In the genomic region with DNA sequence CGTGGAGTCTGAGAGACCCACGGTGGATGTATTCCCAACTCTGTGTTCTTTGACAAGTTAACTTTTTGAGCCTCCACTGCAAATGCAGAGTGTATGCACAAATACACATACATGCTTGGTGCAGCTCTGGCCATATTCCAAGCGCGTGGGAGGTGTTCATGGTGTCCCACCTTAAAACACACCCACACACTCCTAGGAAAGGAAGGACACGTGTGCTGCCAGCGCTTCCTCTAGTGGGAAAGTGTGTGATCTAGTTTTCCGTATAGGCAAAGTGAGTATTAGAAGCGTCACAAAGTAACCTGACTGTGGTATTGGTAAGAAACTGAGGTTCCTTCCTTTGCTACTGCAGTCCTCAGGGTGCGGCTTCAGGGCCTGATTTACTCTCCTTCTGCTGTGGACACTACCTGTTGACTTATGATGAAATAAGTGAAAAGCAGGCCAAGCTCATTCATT, we compare ENCODE assay signal across 14 cellular contexts. TPM values are rescaled to one million over a fixed set of nuclear protein-coding genes. Genes with fewer than 3 reads are reported as not detected.
DNase-seq lines count a peak whose midpoint lies in the region; ATAC-seq and TF ChIP-seq lines count a peak whose summit lies in the region.
"Had no signal": no experiment of that assay in that cellular context is flagged by ENCODE, and none has a peak within 500 bp of the region (broad histone marks: within the 10 kb centered on the region; RNA-seq: fewer than 3 reads in every experiment).

No MANE protein-coding gene starts in this region.

- H3K4me2 ChIP-seq in DND-41 (ENCODE audit: insufficient read depth, low read length) (no peak overlapping the region), SK-N-SH (no peak overlapping the region)

- H3K4me3 Mint-ChIP-seq in CD4-positive, CD25-positive, alpha-beta regulatory T cell: peak overlapping the region; percentile 7 to 64 (median 58)
- peak overlapping the region; percentile 30 for H3K4me3 Mint-ChIP-seq in activated T-helper 1 cell treated with anti-CD3 and anti-CD28 coated beads, Interleukin-12 subunit alpha, Interleukin-12 subunit beta, Interleukin-2, Interleukin-4 antibody, amounts not matched to agents 30 ng/mL and 10 ng/mL and 1 ng/mL, durations not matched to agents 14 hours and 24 hours and 36 hours
- no peak overlapping the region for H3K4me3 Mint-ChIP-seq in WTC11

- CTCF ChIA-PET in SK-N-SH (lab: Yijun Ruan, JAX) (no interaction called here), WTC11 (lab: Charles Lee) (no interaction called here)

- H3F3A ChIP-seq in SK-N-SH (replicated peaks; ENCODE audit: insufficient read depth): no peaks in the 10 kb centered on the region

- intact Hi-C loops in activated T-helper 1 cell treated with anti-CD3 and anti-CD28 coated beads, Interleukin-12 subunit alpha, Interleukin-12 subunit beta, Interleukin-2, Interleukin-4 antibody, amounts not matched to agents 30 ng/mL and 10 ng/mL and 1 ng/mL, durations not matched to agents 14 hours and 24 hours and 36 hours (cut with micrococcal nuclease): loop anchor here (2.0 to 10.0 kb wide), 5 partner anchors 70 to 1286 kb away; a partner anchor contains a TSS

- peak overlapping the region; percentile 57 for H3K4me3 ChIP-seq in CD4-positive, CD25-positive, alpha-beta regulatory T cell (ENCODE audit: low read depth, low read length)
- H3K4me3 ChIP-seq in DND-41 (ENCODE audit: low read depth in 1 of 2, low read length in 2 of 2) (no peak overlapping the region), liver (ENCODE audit: low read depth in 1 of 3, low read length in 3 of 3) (no peak overlapping the region), SK-N-SH (ENCODE audit: low read depth in 2 of 2, low read length in 1 of 2) (no peak overlapping the region)
- H3K4me3 ChIP-seq: left lung had no signal

- no peak for TF ChIP-seq EP300 in SK-N-SH (IDR thresholded peaks at IDR 0.05; ENCODE audit: borderline replicate concordance in 1 of 2, low read depth in 1 of 2, low read length in 1 of 2)

- H3K4me1 ChIP-seq in CD4-positive, CD25-positive, alpha-beta regulatory T cell (ENCODE audit: control insufficient read depth, insufficient read depth, low read length, poor library complexity, severe bottlenecking): peaks cover 74% of the 10 kb centered on the region
- H3K4me1 ChIP-seq in DND-41 (ENCODE audit: insufficient read depth, low read length): peaks cover 77% of the 10 kb centered on the region
- H3K4me1 ChIP-seq in liver (ENCODE audit: control insufficient read depth in 4 of 4, insufficient read depth in 4 of 4, low read length in 3 of 4): peaks cover 0 to 12% (median 2%) of the 10 kb centered on the region in 4 donors
- no peaks in the 10 kb centered on the region; a peak in 1 of 4 replicates for H3K4me1 ChIP-seq in SK-N-SH (ENCODE audit: control insufficient read depth in 1 of 2, insufficient read depth in 2 of 2, low read depth in 1 of 2, low read length in 1 of 2)
- H3K4me1 ChIP-seq: left lung had no signal

- H2AFZ ChIP-seq in DND-41 (ENCODE audit: low read depth, low read length): no peak overlapping the region
- no peak overlapping the region for H2AFZ ChIP-seq in SK-N-SH (ENCODE audit: low read depth)

- peaks cover 0 to 15% (median 2%) of the 10 kb centered on the region in 7 donors for H3K9me3 Mint-ChIP-seq in CD4-positive, CD25-positive, alpha-beta regulatory T cell
- peaks cover 15% of the 10 kb centered on the region for H3K9me3 Mint-ChIP-seq in activated T-helper 1 cell treated with anti-CD3 and anti-CD28 coated beads, Interleukin-12 subunit alpha, Interleukin-12 subunit beta, Interleukin-2, Interleukin-4 antibody, amounts not matched to agents 30 ng/mL and 10 ng/mL and 1 ng/mL, durations not matched to agents 14 hours and 24 hours and 36 hours
- H3K9me3 Mint-ChIP-seq in WTC11: peaks cover 16% of the 10 kb centered on the region

- H3K79me2 ChIP-seq in DND-41 (ENCODE audit: insufficient read depth, low read length): no peaks in the 10 kb centered on the region
- H3K79me2 ChIP-seq in SK-N-SH (ENCODE audit: insufficient read depth): no peaks in the 10 kb centered on the region

- H3K36me3 ChIP-seq in CD4-positive, CD25-positive, alpha-beta regulatory T cell (ENCODE audit: control insufficient read depth, insufficient read depth, low read length): no peaks in the 10 kb centered on the region
- H3K36me3 ChIP-seq in DND-41 (ENCODE audit: insufficient read depth, low read length) (no peaks in the 10 kb centered on the region), liver (ENCODE audit: control insufficient read depth in 4 of 4, insufficient read depth in 3 of 4, low read depth in 1 of 4, low read length in 3 of 4) (peaks cover 0 to 8% (median 0%) of the 10 kb centered on the region in 4 donors), SK-N-SH (replicated peaks in 1 of 2; ENCODE audit: control insufficient read depth in 1 of 2, insufficient read depth in 2 of 2, low read length in 1 of 2) (peaks cover 18 to 70% of the 10 kb centered on the region in 2 experiments)

- peaks cover 14% of the 10 kb centered on the region for H3K36me3 Mint-ChIP-seq in CD4-positive, CD25-positive, alpha-beta regulatory T cell
- H3K36me3 Mint-ChIP-seq in activated T-helper 1 cell treated with anti-CD3 and anti-CD28 coated beads, Interleukin-12 subunit alpha, Interleukin-12 subunit beta, Interleukin-2, Interleukin-4 antibody, amounts not matched to agents 30 ng/mL and 10 ng/mL and 1 ng/mL, durations not matched to agents 14 hours and 24 hours and 36 hours (ENCODE audit: low read depth): peaks cover 23% of the 10 kb centered on the region
- peaks cover 50% of the 10 kb centered on the region for H3K36me3 Mint-ChIP-seq in WTC11

- peak overlapping the region; percentile 92 to 99 (median 97) for H3K27ac Mint-ChIP-seq in CD4-positive, CD25-positive, alpha-beta regulatory T cell
- H3K27ac Mint-ChIP-seq in activated T-helper 1 cell treated with anti-CD3 and anti-CD28 coated beads, Interleukin-12 subunit alpha, Interleukin-12 subunit beta, Interleukin-2, Interleukin-4 antibody, amounts not matched to agents 30 ng/mL and 10 ng/mL and 1 ng/mL, durations not matched to agents 14 hours and 24 hours and 36 hours: no peak overlapping the region
- no peak overlapping the region for H3K27ac Mint-ChIP-seq in WTC11

- ATAC-seq in CD4-positive, CD25-positive, alpha-beta regulatory T cell (ENCODE audit: low read depth in 2 of 2): no peak
- ATAC-seq in DND-41 (ENCODE audit: insufficient read depth, low read depth) (no peak), HG02798 (IDR thresholded peaks at IDR 0.05; ENCODE audit: poor library complexity, unreplicated experiment) (no peak), GM18498 (IDR thresholded peaks at IDR 0.05; ENCODE audit: unreplicated experiment) (no peak), WTC11 (no peak)
- ATAC-seq: left lung had no signal

- TF ChIP-seq CTCF in DND-41 (IDR thresholded peaks at IDR 0.05; ENCODE audit: borderline replicate concordance, extremely low read depth, low read length, poor library complexity, severe bottlenecking) (no peak), liver (IDR thresholded peaks at IDR 0.05; ENCODE audit: low read depth, low read length, missing input control) (no peak), SK-N-SH (IDR thresholded peaks at IDR 0.05) (no peak), WTC11 (IDR thresholded peaks at IDR 0.05) (no peak)

- no peak for DNase-seq in CD4-positive, CD25-positive, alpha-beta regulatory T cell
- DNase-seq in DND-41 (no peak), SK-N-SH (no peak), WTC11 (ENCODE audit: low spot score) (no peak)
- DNase-seq in activated T-helper 1 cell treated with anti-CD3 and anti-CD28 coated beads, Interleukin-12 subunit alpha, Interleukin-12 subunit beta, Interleukin-2, Interleukin-4 antibody, amounts not matched to agents 30 ng/mL and 10 ng/mL and 1 ng/mL, durations not matched to agents 14 hours and 24 hours and 36 hours (ENCODE audit: low spot score): no peak
- DNase-seq: amniotic stem cell, Kasumi-1, left lung, NCI-H1417, NCI-H2171, SHP77 treated with DMSO at 0.1 percent for 48 hours had no signal

- no peaks in the 10 kb centered on the region for H3K27me3 ChIP-seq in CD4-positive, CD25-positive, alpha-beta regulatory T cell (ENCODE audit: control insufficient read depth, insufficient read depth, low read length)
- H3K27me3 ChIP-seq in DND-41 (ENCODE audit: insufficient read depth, low read length, poor library complexity) (no peaks in the 10 kb centered on the region), liver (ENCODE audit: control insufficient read depth in 4 of 4, insufficient read depth in 4 of 4, low read length in 3 of 4) (no peaks in the 10 kb centered on the region), SK-N-SH (ENCODE audit: insufficient read depth) (no peaks in the 10 kb centered on the region)
- H3K27me3 ChIP-seq: left lung had no signal

- H3K9ac ChIP-seq in DND-41 (ENCODE audit: low read depth, low read length): peak overlapping the region; percentile 21; the same call in 1 of the 2 replicates
- H3K9ac ChIP-seq in liver (ENCODE audit: low read depth in 1 of 2, low read length in 2 of 2): no peak overlapping the region
- no peak overlapping the region for H3K9ac ChIP-seq in SK-N-SH

- H3K9me2 ChIP-seq in SK-N-SH: no peaks in the 10 kb centered on the region

- TF ChIP-seq RAD21 in liver (IDR thresholded peaks at IDR 0.05): no peak
- TF ChIP-seq RAD21 in SK-N-SH (IDR thresholded peaks at IDR 0.05; ENCODE audit: low read length): no peak

- POLR2A ChIA-PET in SK-N-SH (lab: Yijun Ruan, JAX): no interaction called here
- POLR2A ChIA-PET in WTC11 (lab: Charles Lee): no interaction called here

- H3K4me1 Mint-ChIP-seq in CD4-positive, CD25-positive, alpha-beta regulatory T cell: peaks cover 28 to 78% (median 64%) of the 10 kb centered on the region in 4 donors
- peaks cover 63% of the 10 kb centered on the region for H3K4me1 Mint-ChIP-seq in activated T-helper 1 cell treated with anti-CD3 and anti-CD28 coated beads, Interleukin-12 subunit alpha, Interleukin-12 subunit beta, Interleukin-2, Interleukin-4 antibody, amounts not matched to agents 30 ng/mL and 10 ng/mL and 1 ng/mL, durations not matched to agents 14 hours and 24 hours and 36 hours (ENCODE audit: low read depth)
- H3K4me1 Mint-ChIP-seq in WTC11: peaks cover 6% of the 10 kb centered on the region; the same call in 1 of the 2 replicates

- 85% methylated on average over 9 of the region's 9 CpGs for WGBS in liver
- WGBS in SK-N-SH (ENCODE audit: low lambda C conversion rate): 97% methylated on average over 9 of the region's 9 CpGs

- H3K9me3 ChIP-seq in CD4-positive, CD25-positive, alpha-beta regulatory T cell (ENCODE audit: control insufficient read depth in 2 of 2, low read length in 2 of 2): no peaks in the 10 kb centered on the region
- no peaks in the 10 kb centered on the region for H3K9me3 ChIP-seq in DND-41 (ENCODE audit: insufficient read depth, low read length, severe bottlenecking)
- no peaks in the 10 kb centered on the region for H3K9me3 ChIP-seq in liver (ENCODE audit: control insufficient read depth in 4 of 4, low read length in 3 of 4)
- no peaks in the 10 kb centered on the region for H3K9me3 ChIP-seq in SK-N-SH
- H3K9me3 ChIP-seq: left lung had no signal

- peak overlapping the region; percentile 73 for H3K27ac ChIP-seq in CD4-positive, CD25-positive, alpha-beta regulatory T cell (ENCODE audit: insufficient read depth, low read length, poor library complexity, severe bottlenecking)
- H3K27ac ChIP-seq in DND-41 (ENCODE audit: low read length): peak overlapping the region; percentile 96
- H3K27ac ChIP-seq in liver (ENCODE audit: low read depth in 1 of 2, low read length in 2 of 2): no peak overlapping the region
- no peak overlapping the region for H3K27ac ChIP-seq in SK-N-SH (ENCODE audit: low read depth in 2 of 2, low read length in 1 of 2)
- H3K27ac ChIP-seq: left lung had no signal

- H4K20me1 ChIP-seq in DND-41 (ENCODE audit: insufficient read depth, low read length) (no peaks in the 10 kb centered on the region), SK-N-SH (ENCODE audit: insufficient read depth) (no peaks in the 10 kb centered on the region)

- peaks cover 4% of the 10 kb centered on the region for H3K27me3 Mint-ChIP-seq in CD4-positive, CD25-positive, alpha-beta regulatory T cell
- H3K27me3 Mint-ChIP-seq in activated T-helper 1 cell treated with anti-CD3 and anti-CD28 coated beads, Interleukin-12 subunit alpha, Interleukin-12 subunit beta, Interleukin-2, Interleukin-4 antibody, amounts not matched to agents 30 ng/mL and 10 ng/mL and 1 ng/mL, durations not matched to agents 14 hours and 24 hours and 36 hours (ENCODE audit: insufficient read depth): peaks cover 4% of the 10 kb centered on the region
- no peaks in the 10 kb centered on the region for H3K27me3 Mint-ChIP-seq in WTC11 (ENCODE audit: low read depth)

RNA-seq across cellular contexts. Expression of a gene that starts 36.0 kb away (rescaled TPM):
- 25.7 TPM for total RNA-seq in CD4-positive, CD25-positive, alpha-beta regulatory T cell
- 10 to 100 TPM; 70.2 to 92.1 (median 79.2) TPM for polyA plus RNA-seq in CD4-positive, CD25-positive, alpha-beta regulatory T cell
- total RNA-seq in activated T-helper 1 cell treated with anti-CD3 and anti-CD28 coated beads, Interleukin-12 subunit alpha, Interleukin-12 subunit beta, Interleukin-2, Interleukin-4 antibody, amounts not matched to agents 30 ng/mL and 10 ng/mL and 1 ng/mL, durations not matched to agents 14 hours and 24 hours and 36 hours: 17.3 and 19.1 TPM in 2 replicates
- total RNA-seq in liver (100 to 1,000 TPM in 1 of 2 donors, 10 to 100 TPM in 1; 79.7 to 261 TPM), WTC11 (2021) (8.7 to 10.7 TPM (median 9.6 TPM) in 3 replicates)
- polyA plus RNA-seq in liver (100 to 1,000 TPM; 213 to 478 TPM), SK-N-SH (2012; rRNA removed) (13.6 and 13.7 TPM in 2 replicates)
- 16.0 and 18.7 TPM in 2 replicates for polyA plus RNA-seq in SK-N-SH (2012; cell fraction: cytosol; rRNA removed)
- 4.5 and 10.0 TPM in 2 replicates for polyA plus RNA-seq in SK-N-SH (2012; cell fraction: nucleus; rRNA removed)

Comparison
In these comparisons a context has a peak if more than half of its experiments do, and no peak if none do; other contexts are left out.
1. H3K27ac ChIP-seq: peak in CD4-positive, CD25-positive, alpha-beta regulatory T cell (single experiment) and DND-41 (single experiment); none in liver (0 of 2) and SK-N-SH (0 of 2).
2. H3K27ac Mint-ChIP-seq: peak in CD4-positive, CD25-positive, alpha-beta regulatory T cell (3 of 3); none in activated T-helper 1 cell treated with anti-CD3 and anti-CD28 coated beads, Interleukin-12 subunit alpha, Interleukin-12 subunit beta, Interleukin-2, Interleukin-4 antibody, amounts not matched to agents 30 ng/mL and 10 ng/mL and 1 ng/mL, durations not matched to agents 14 hours and 24 hours and 36 hours (single experiment) and WTC11 (single experiment).